8 cellular contexts compared by ENCODE assay signal in the genomic region with DNA sequence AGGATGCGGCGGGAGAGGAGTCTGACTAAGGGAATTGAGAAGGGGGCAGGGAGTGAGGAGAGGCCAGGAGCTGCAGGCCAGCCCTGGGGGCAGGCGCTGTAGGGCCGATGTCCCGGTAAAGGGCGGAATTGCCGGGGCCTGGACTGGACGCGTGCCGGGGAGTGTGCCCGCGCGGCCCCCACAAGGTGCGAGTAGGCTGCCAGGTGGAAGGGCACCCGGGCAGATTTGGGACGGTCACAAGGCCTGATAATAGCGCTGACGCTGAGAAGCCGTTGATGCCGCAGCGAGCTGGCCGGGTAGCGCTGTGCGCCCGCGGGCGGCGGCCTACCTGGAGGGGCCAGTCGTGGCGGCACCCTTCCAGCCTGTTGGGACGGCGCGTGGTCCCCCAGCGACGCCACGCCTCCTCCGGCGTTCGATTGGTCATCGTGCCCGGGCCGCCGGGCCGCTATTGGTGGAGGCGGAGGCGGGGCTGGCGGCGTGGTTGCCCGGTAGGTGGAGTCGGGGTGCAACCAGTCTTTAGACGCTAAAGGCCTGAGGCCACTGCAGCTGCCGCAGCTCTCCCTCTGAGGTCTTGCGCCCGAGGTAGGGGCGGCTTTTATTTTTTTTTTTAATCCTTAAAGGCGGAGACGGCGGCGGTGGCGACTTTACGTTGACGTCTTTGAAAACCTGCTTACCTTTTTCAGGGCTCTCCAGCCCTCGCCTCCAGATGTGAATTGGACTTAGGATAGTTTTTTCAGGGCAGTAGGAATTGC. TPM values are rescaled to one million over a fixed set of nuclear protein-coding genes. Genes with fewer than 3 reads are reported as not detected.
A peak's percentile ranks its signal among the peaks of the same experiment; 100 is the strongest.
DNase-seq lines count a peak whose midpoint lies in the region; ATAC-seq and TF ChIP-seq lines count a peak whose summit lies in the region.

No MANE protein-coding gene starts in this region.

- intact Hi-C loops in lower leg skin (cut with DNase I; ENCODE audit: low total_unique reads), result no loop called here

- ATAC-seq in GM19025 (IDR thresholded peaks at IDR 0.05; ENCODE audit: low read depth, unreplicated experiment), result peak; percentile 71
- ATAC-seq in HG03342 (IDR thresholded peaks at IDR 0.05; ENCODE audit: unreplicated experiment), result peak; percentile 74
- peak; percentile 79 to 80 for ATAC-seq in activated CD4-positive, CD25-positive, alpha-beta regulatory T cell treated with anti-CD3 and anti-CD28 coated beads, Interleukin-2, amount 50 U/mL, for 24 hours

- DNase-seq in 8988T (peak; percentile 97), dedifferentiated amniotic fluid mesenchymal stem cell (ENCODE audit: extremely low spot score) (peak; percentile 92), lower leg skin (ENCODE audit: low spot score in 2 of 2) (peak; percentile 93 to 99), DMS79 (lab: John Stamatoyannopoulos, UW) (no peak)
- peak; percentile 89 to 96 (median 90) for DNase-seq in stimulated activated CD4-positive, alpha-beta T cell treated with anti-CD3 and anti-CD28 coated beads, TNF-alpha, amount 100 ng/mL, for 24 hours (ENCODE audit: low read depth in 3 of 3)

- 1 to 2% methylated on average over 30 to 48 of the region's 63 CpGs for WGBS in lower leg skin, 2 donors

- H3K4me3 ChIP-seq in lower leg skin (ENCODE audit: low read depth, poor library complexity, severe bottlenecking), result peak overlapping the region; percentile 88

- TF ChIP-seq POLR2A in lower leg skin (IDR thresholded peaks at IDR 0.05), result no peak

- no peak for TF ChIP-seq CTCF in lower leg skin (IDR thresholded peaks at IDR 0.05)

RNA-seq across cellular contexts. Expression of gene SLC25A38, which starts 0.9 kb away (rescaled TPM):
- total RNA-seq in lower leg skin, result 10 to 100 TPM; 12.7 to 21.3 (median 14.1) TPM

RNA-seq across cellular contexts. Expression of gene RPSA, which starts 22.4 kb away (rescaled TPM):
- 1,000 to 10,000 TPM in 3 of 4 donors, 100 to 1,000 TPM in 1; 789 to 1,137 (median 1,095) TPM for total RNA-seq in lower leg skin

RNA-seq across cellular contexts. Expression of gene CCR8, which starts 54.6 kb away (rescaled TPM):
- total RNA-seq in lower leg skin, result not detected
